ENCODE assay signal across 8 cellular contexts in genomic region chr16:85490971-85491771, GRCh38.
A peak's percentile ranks its signal among the peaks of the same experiment; 100 is the strongest.
DNase-seq lines count a peak whose midpoint lies in the region; FAIRE-seq and TF ChIP-seq lines count a peak whose summit lies in the region.

No MANE protein-coding gene starts in this region.

- H3K4me3 ChIP-seq in left ventricle myocardium inferior (no peak overlapping the region), foreskin fibroblast (ENCODE audit: low read depth in 1 of 2, low read length in 2 of 2) (no peak overlapping the region)

- H3K27me3 ChIP-seq in left ventricle myocardium inferior (ENCODE audit: low read depth): no peaks in the 10 kb centered on the region

- no peak for FAIRE-seq in HTR-8/SVneo (lab: Jason Lieb, UNC)

- peak; percentile 36 for TF ChIP-seq CTCF in left ventricle myocardium inferior (IDR thresholded peaks at IDR 0.05; ENCODE audit: borderline replicate concordance)
- TF ChIP-seq CTCF in foreskin fibroblast (IDR thresholded peaks at IDR 0.05; ENCODE audit: low read depth, low read length): peak; percentile 8

- peak overlapping the region; percentile 82 for H3K27ac ChIP-seq in left ventricle myocardium inferior (replicated peaks)

- no peaks in the 10 kb centered on the region for H3K36me3 ChIP-seq in left ventricle myocardium inferior

- no peak for DNase-seq in left ventricle myocardium inferior
- no peak for DNase-seq in cardiac septum (ENCODE audit: low spot score)
- DNase-seq in activated CD4-positive, alpha-beta T cell treated with anti-CD3 and anti-CD28 coated beads, Interleukin-2, amount 50 U/mL, for 48 hours: peak; percentile 50 to 58
- DNase-seq in foreskin fibroblast: no peak
- DNase-seq in stimulated activated CD8-positive, alpha-beta memory T cell treated with anti-CD3 and anti-CD28 coated beads, Interleukin-15, amount 100 ng/mL, for 1 hour (ENCODE audit: low read depth): peak; percentile 4
- no peak for DNase-seq in cerebellar nuclear complex (lab: John Stamatoyannopoulos, UW)
- DNase-seq in kidney tubule cell (ENCODE audit: low spot score): no peak
- DNase-seq in HTR-8/SVneo (ENCODE audit: insufficient read length, low spot score): no peak

- intact Hi-C loops in left ventricle myocardium inferior (cut with micrococcal nuclease): no loop called here
- intact Hi-C loops in cardiac septum (cut with DNase I): loop anchor here (2.0 kb wide), 1 partner anchor 60 kb away; no protein-coding TSS in a partner anchor

- peaks cover 33% of the 10 kb centered on the region for H3K4me1 ChIP-seq in left ventricle myocardium inferior

- no peaks in the 10 kb centered on the region for H3K9me3 ChIP-seq in left ventricle myocardium inferior (replicated peaks)

Comparison
In these comparisons a context has a peak if more than half of its experiments do, and no peak if none do; other contexts are left out.
1. DNase-seq: peak in activated CD4-positive, alpha-beta T cell treated with anti-CD3 and anti-CD28 coated beads, Interleukin-2, amount 50 U/mL, for 48 hours (2 of 2) and stimulated activated CD8-positive, alpha-beta memory T cell treated with anti-CD3 and anti-CD28 coated beads, Interleukin-15, amount 100 ng/mL, for 1 hour (single experiment); none in left ventricle myocardium inferior (single experiment), cardiac septum (single experiment), foreskin fibroblast (0 of 2), cerebellar nuclear complex (0 of 2), kidney tubule cell (single experiment) and HTR-8/SVneo (single experiment).